8 cellular contexts compared by ENCODE assay signal in genomic region chr6:33118525-33119123, GRCh38. TPM values are rescaled to one million over a fixed set of nuclear protein-coding genes. Genes with fewer than 3 reads are reported as not detected.
A peak's percentile ranks its signal among the peaks of the same experiment; 100 is the strongest.
DNase-seq lines count a peak whose midpoint lies in the region; ATAC-seq, FAIRE-seq and TF ChIP-seq lines count a peak whose summit lies in the region.

No MANE protein-coding gene starts in this region.

- peaks cover 0 to 6% (median under 1%) of the 10 kb centered on the region in 12 donors for H3K9me3 ChIP-seq in heart left ventricle
- no peaks in the 10 kb centered on the region for H3K9me3 ChIP-seq in right cardiac atrium (ENCODE audit: control insufficient read depth, low read length)
- no peaks in the 10 kb centered on the region for H3K9me3 ChIP-seq in psoas muscle

- 0 to 3% (median 1%) methylated on average over 3 of the region's 3 CpGs for WGBS in heart left ventricle, 4 donors
- under 1% methylated on average over 3 of the region's 3 CpGs for WGBS in right cardiac atrium
- WGBS in psoas muscle, 3 donors = 0 to 1% (median 1%) methylated on average over 3 of the region's 3 CpGs

- H3K4me1 ChIP-seq in heart left ventricle (peaks cover 0 to 24% (median 0%) of the 10 kb centered on the region in 12 donors), right cardiac atrium (ENCODE audit: control insufficient read depth, insufficient read depth, low read length) (no peaks in the 10 kb centered on the region), psoas muscle (no peaks in the 10 kb centered on the region)

- TF ChIP-seq POLR2A in heart left ventricle (IDR thresholded peaks at IDR 0.05) = no peak

- no peak for ATAC-seq in heart left ventricle
- no peak for ATAC-seq in right cardiac atrium
- ATAC-seq in psoas muscle = peak in 2 of 4 donors; percentile 46 to 65
- no peak for ATAC-seq in HG03135 (IDR thresholded peaks at IDR 0.05; ENCODE audit: unreplicated experiment)
- no peak for ATAC-seq in GM18873 (IDR thresholded peaks at IDR 0.05; ENCODE audit: low FRiP score, unreplicated experiment)

- H3K27me3 ChIP-seq in heart left ventricle (peaks cover 17 to 48% (median 25%) of the 10 kb centered on the region in 9 donors), right cardiac atrium (ENCODE audit: control insufficient read depth, insufficient read depth) (peaks cover 2% of the 10 kb centered on the region), psoas muscle (ENCODE audit: insufficient read depth in 3 of 3, low read length in 2 of 3) (peaks cover 0 to 43% (median 8%) of the 10 kb centered on the region in 3 donors)

- peak; percentile 89 for FAIRE-seq in TTC549 (lab: Jason Lieb, UNC)
- FAIRE-seq in frontal cortex (lab: Jason Lieb, UNC) = peak; percentile 79

- TF ChIP-seq CTCF in heart left ventricle (IDR thresholded peaks at IDR 0.05) (peak; percentile 77 to 96 (median 88)), psoas muscle (IDR thresholded peaks at IDR 0.05) (peak; percentile 85)

- H3K4me3 ChIP-seq in heart left ventricle (no peak overlapping the region), right cardiac atrium (ENCODE audit: low read length) (no peak overlapping the region), psoas muscle (no peak overlapping the region)

- DNase-seq in heart left ventricle (no peak), right cardiac atrium (no peak), NCI-H1417 treated with DMSO at 0.1 percent for 48 hours (lab: John Stamatoyannopoulos, UW) (peak; percentile 30), frontal cortex (ENCODE audit: low spot score in 2 of 2) (peak; percentile 38 to 52), psoas muscle (no peak)

- H3K27ac ChIP-seq in heart left ventricle (no peak overlapping the region), right cardiac atrium (ENCODE audit: low read length) (no peak overlapping the region), psoas muscle (no peak overlapping the region)

- H3K36me3 ChIP-seq in heart left ventricle (no peaks in the 10 kb centered on the region), psoas muscle (ENCODE audit: insufficient read depth in 1 of 2, low read depth in 1 of 2) (no peaks in the 10 kb centered on the region)

- intact Hi-C loops in heart left ventricle (cut with DNase I) (loop anchor here in 9 of 10 donors (1.0 to 5.0 kb wide), 4 partner anchors 30 to 130 kb away; no protein-coding TSS in a partner anchor), right cardiac atrium (cut with DNase I) (no loop called here), psoas muscle (cut with DNase I) (loop anchor here (1.0 to 5.0 kb wide), 2 partner anchors 129 to 130 kb away; no protein-coding TSS in a partner anchor)

RNA-seq across cellular contexts. Expression of gene HLA-DPB1, which starts 42.8 kb away (rescaled TPM):
- total RNA-seq in heart left ventricle (100 to 1,000 TPM in 2 of 9 donors, 10 to 100 TPM in 7; 16.6 to 346 (median 30.7) TPM), right cardiac atrium (10 to 100 TPM; 46.2 to 71.0 (median 57.4) TPM), frontal cortex (2.4 TPM), psoas muscle (10 to 100 TPM; 11.9 to 33.2 (median 18.3) TPM)
- polyA plus RNA-seq in heart left ventricle (10 to 100 TPM; 25.0 to 30.1 TPM), right cardiac atrium (35.9 TPM), psoas muscle (10 to 100 TPM; 11.0 to 17.9 (median 11.1) TPM)

RNA-seq across cellular contexts. Expression of gene HLA-DPA1, which starts 45.2 kb away (rescaled TPM):
- total RNA-seq in heart left ventricle (100 to 1,000 TPM in 2 of 9 donors, 10 to 100 TPM in 7; 18.6 to 438 (median 51.0) TPM), right cardiac atrium (10 to 100 TPM; 49.5 to 58.6 (median 54.1) TPM), frontal cortex (1.6 TPM), psoas muscle (10 to 100 TPM; 13.8 to 52.6 (median 20.2) TPM)
- polyA plus RNA-seq in heart left ventricle (10 to 100 TPM; 18.2 to 23.5 TPM), right cardiac atrium (31.1 TPM), psoas muscle (10 to 100 TPM; 10.7 to 12.3 (median 10.9) TPM)

Comparison
In these comparisons a context has a peak if more than half of its experiments do, and no peak if none do; other contexts are left out.
1. intact Hi-C loops: an anchor here in heart left ventricle (1.0 to 5.0 kb wide) and psoas muscle (1.0 to 5.0 kb wide); none called in right cardiac atrium.
2. DNase-seq: peak in NCI-H1417 treated with DMSO at 0.1 percent for 48 hours (single experiment) and frontal cortex (2 of 2); none in heart left ventricle (0 of 5), right cardiac atrium (0 of 3) and psoas muscle (0 of 2).